ENCODE assay signal across 23 cellular contexts in genomic region chrX:50000937-50001542, GRCh38.
"Had no signal": no experiment of that assay in that cellular context is flagged by ENCODE, and none has a peak within 500 bp of the region (broad histone marks: within the 10 kb centered on the region; RNA-seq: fewer than 3 reads in every experiment).

No MANE protein-coding gene starts in this region.

- H3K27ac ChIP-seq: heart right ventricle, neutrophil, ovary, psoas muscle, right atrium auricular region, spleen, tibial nerve had no signal

- DNase-seq: activated CD4-positive, alpha-beta T cell treated with anti-CD3 and anti-CD28 coated beads, Interleukin-2, amount 50 U/mL, for 48 hours; activated CD8-positive, alpha-beta memory T cell treated with anti-CD3 and anti-CD28 coated beads, Interleukin-2, amount 50 U/mL, for 48 hours; activated effector memory CD4-positive, alpha-beta T cell treated with Interleukin-2 at 50 U/mL for 16 hours; activated naive CD4-positive, alpha-beta T cell treated with anti-CD3 and anti-CD28 coated beads for 36 hours; activated T-cell treated with anti-CD3 and anti-CD28 coated beads, Interleukin-2, amount 50 U/mL, for 48 hours; amygdala; cortex of kidney; foreskin fibroblast; heart right ventricle; islet precursor cell; left cardiac atrium; midbrain; ovary; psoas muscle; spleen; stimulated activated CD4-positive, alpha-beta T cell treated with anti-CD3 and anti-CD28 coated beads, Interleukin-4, amount 100 ng/mL, for 24 hours; stimulated activated naive CD8-positive, alpha-beta T cell treated with anti-CD3 and anti-CD28 coated beads, Interleukin-15, amount 100 ng/mL, for 72 hours; T-helper 9 cell had no signal

- H3K27ac Mint-ChIP-seq: activated naive CD4-positive, alpha-beta T cell treated with anti-CD3 and anti-CD28 coated beads for 36 hours; WTC11 had no signal

- H3K4me1 Mint-ChIP-seq: WTC11 had no signal

- H3K36me3 ChIP-seq: heart right ventricle, neutrophil, ovary, right atrium auricular region, spleen, tibial nerve had no signal

- H3K9me3 ChIP-seq: heart right ventricle, neutrophil, ovary, psoas muscle, right atrium auricular region, spleen, tibial nerve had no signal

- H3K4me3 ChIP-seq: heart right ventricle, ovary, psoas muscle, right atrium auricular region, spleen, tibial nerve had no signal

- H3K36me3 Mint-ChIP-seq: WTC11 had no signal

- H3K4me3 Mint-ChIP-seq: activated naive CD4-positive, alpha-beta T cell treated with anti-CD3 and anti-CD28 coated beads for 36 hours; nephron; stimulated activated naive CD8-positive, alpha-beta T cell treated with anti-CD3 and anti-CD28 coated beads, Interleukin-15, amount 100 ng/mL, for 72 hours; WTC11 had no signal

- H3K9me3 Mint-ChIP-seq: activated naive CD4-positive, alpha-beta T cell treated with anti-CD3 and anti-CD28 coated beads for 36 hours; nephron; stimulated activated naive CD8-positive, alpha-beta T cell treated with anti-CD3 and anti-CD28 coated beads, Interleukin-15, amount 100 ng/mL, for 72 hours; WTC11 had no signal

- ATAC-seq: heart right ventricle; left cardiac atrium; stimulated activated naive CD8-positive, alpha-beta T cell treated with anti-CD3 and anti-CD28 coated beads, Interleukin-15, amount 100 ng/mL, for 72 hours; WTC11 had no signal

- H3K4me1 ChIP-seq: right atrium auricular region, spleen, tibial nerve had no signal

- H3K27me3 ChIP-seq: neutrophil, ovary, right atrium auricular region, spleen had no signal

- H3K27me3 Mint-ChIP-seq: stimulated activated naive CD8-positive, alpha-beta T cell treated with anti-CD3 and anti-CD28 coated beads, Interleukin-15, amount 100 ng/mL, for 72 hours had no signal
